10 cellular contexts compared by ENCODE assay signal in genomic region chr1:23444104-23444533, GRCh38. TPM values are rescaled to one million over a fixed set of nuclear protein-coding genes. Genes with fewer than 3 reads are reported as not detected.
DNase-seq lines count a peak whose midpoint lies in the region; ATAC-seq and TF ChIP-seq lines count a peak whose summit lies in the region.
"Had no signal": no experiment of that assay in that cellular context is flagged by ENCODE, and none has a peak within 500 bp of the region (broad histone marks: within the 10 kb centered on the region; RNA-seq: fewer than 3 reads in every experiment).

No MANE protein-coding gene starts in this region.

- peak; percentile 92 to 97 for ATAC-seq in left cardiac atrium
- peak; percentile 91 to 94 for ATAC-seq in gastrocnemius medialis
- ATAC-seq in GM18505 (IDR thresholded peaks at IDR 0.05; ENCODE audit: unreplicated experiment): no peak

- intact Hi-C loops in left cardiac atrium (cut with DNase I): no loop called here
- intact Hi-C loops in gastrocnemius medialis (cut with DNase I; ENCODE audit: low total_unique reads): no loop called here

- in situ Hi-C loops in gastrocnemius medialis (cut with MboI; ENCODE audit: low sequenced_read_pairs in 4 of 4): no loop called here

- peaks cover 0 to 5% of the 10 kb centered on the region in 2 donors for H3K4me1 ChIP-seq in gastrocnemius medialis

- peaks cover 0 to 19% of the 10 kb centered on the region in 2 donors for H3K36me3 ChIP-seq in gastrocnemius medialis

- H3K4me3 ChIP-seq in gastrocnemius medialis: peak overlapping the region in 1 of 4 donors; percentile 10

- no peak for TF ChIP-seq POLR2A in gastrocnemius medialis (IDR thresholded peaks at IDR 0.05)
- no peak for TF ChIP-seq POLR2A in GM18505 (IDR thresholded peaks at IDR 0.05; ENCODE audit: borderline replicate concordance, extremely low read depth, insufficient read depth, insufficient read length)

- no peaks in the 10 kb centered on the region for H3K9me3 ChIP-seq in gastrocnemius medialis

- no peak for TF ChIP-seq CTCF in gastrocnemius medialis (IDR thresholded peaks at IDR 0.05 in 4 of 5, conservative IDR thresholded peaks at IDR 0.05 in 1 of 5)

- H3K27me3 ChIP-seq in gastrocnemius medialis: no peaks in the 10 kb centered on the region

- H3K27ac ChIP-seq in gastrocnemius medialis: peak overlapping the region; percentile 53 to 72 (median 61)

- peak; percentile 93 for DNase-seq in AG20443 (ENCODE audit: low spot score)
- DNase-seq in amniotic epithelial cell (ENCODE audit: low read depth): peak; percentile 100
- DNase-seq in left cardiac atrium: peak; percentile 76
- peak; percentile 74 to 88 for DNase-seq in gastrocnemius medialis
- no peak for DNase-seq in activated T-cell treated with anti-CD3 and anti-CD28 coated beads for 4 hours
- DNase-seq in cortex of kidney (lab: John Stamatoyannopoulos, UW): no peak
- no peak for DNase-seq in SW480 (ENCODE audit: low spot score)
- DNase-seq: CD8-positive, alpha-beta memory T cell; NCI-H1105 treated with DMSO at 0.1 percent for 48 hours had no signal

RNA-seq across cellular contexts. Expression of gene TCEA3, which starts 19.6 kb away (rescaled TPM):
- total RNA-seq in left cardiac atrium: 10 to 100 TPM; 32.9 to 38.3 TPM
- 100 to 1,000 TPM; 128 to 242 (median 179) TPM for total RNA-seq in gastrocnemius medialis

RNA-seq across cellular contexts. Expression of gene ASAP3, which starts 39.9 kb away (rescaled TPM):
- total RNA-seq in left cardiac atrium (10 to 100 TPM; 36.4 to 39.9 TPM), gastrocnemius medialis (100 to 1,000 TPM in 2 of 4 donors, 10 to 100 TPM in 2; 55.5 to 129 (median 93.2) TPM)

Comparison
In these comparisons a context has a peak if more than half of its experiments do, and no peak if none do; other contexts are left out.
1. DNase-seq: peak in AG20443 (single experiment), amniotic epithelial cell (single experiment), left cardiac atrium (single experiment) and gastrocnemius medialis (2 of 2); none in activated T-cell treated with anti-CD3 and anti-CD28 coated beads for 4 hours (single experiment), cortex of kidney (single experiment) and SW480 (single experiment).